ENCODE assay signal across 8 cellular contexts in the genomic region with DNA sequence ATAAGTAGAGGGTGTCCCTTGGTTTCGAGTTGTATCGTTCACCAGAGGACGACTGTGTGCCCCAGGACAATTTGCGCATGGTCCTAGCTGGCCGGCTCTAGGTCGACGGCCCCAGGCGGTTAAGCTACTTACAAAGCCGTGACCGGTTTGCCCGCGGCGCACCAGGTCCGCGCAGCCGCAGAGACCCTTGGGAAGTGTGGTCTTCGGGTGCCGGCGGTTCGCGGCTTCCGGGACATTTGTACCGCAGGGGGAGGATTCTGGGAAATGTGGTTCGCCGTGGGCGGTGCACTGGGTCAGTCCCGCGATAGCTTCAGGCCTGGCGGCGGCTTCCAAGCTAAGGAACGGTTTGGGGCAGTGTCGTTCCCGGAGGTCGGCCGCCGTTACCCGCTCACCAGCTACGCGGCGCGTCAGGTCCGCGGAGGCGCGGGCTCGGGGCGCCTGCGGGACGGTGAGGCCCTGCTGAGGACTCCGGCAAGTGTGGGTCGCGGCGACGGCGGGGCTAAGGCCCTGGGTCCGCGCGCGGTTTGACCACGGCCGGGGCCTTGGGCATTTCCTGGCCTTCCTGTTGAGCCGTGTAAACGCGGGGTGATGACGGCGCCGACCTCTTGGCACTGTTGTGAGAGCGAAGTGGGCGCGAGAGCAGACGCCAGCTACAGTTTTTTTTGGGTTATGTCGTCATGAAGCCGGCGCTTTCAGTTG. TPM values are rescaled to one million over a fixed set of nuclear protein-coding genes. Genes with fewer than 3 reads are reported as not detected.
DNase-seq lines count a peak whose midpoint lies in the region; FAIRE-seq and TF ChIP-seq lines count a peak whose summit lies in the region.

A gene (plus strand): TSS at position 293 of the 699 bp plus-strand sequence. CDS start 1,127 bp downstream, outside the sequence.

- peaks cover 13% of the 10 kb centered on the region for H3K4me1 Mint-ChIP-seq in neural progenitor cell

- peaks cover 6% of the 10 kb centered on the region for H3K4me1 ChIP-seq in neural progenitor cell

- H3K4me2 ChIP-seq in neural progenitor cell, result peak within 1 kb of the TSS; percentile 70

- FAIRE-seq in H54 (lab: Jason Lieb, UNC), result no peak

- H3K9me3 ChIP-seq in neural progenitor cell (ENCODE audit: low read depth), result no peaks in the 10 kb centered on the region

- peak; percentile 99 for DNase-seq in ELF-1 (ENCODE audit: low read depth, low spot score)
- peak; percentile 48 for DNase-seq in H54 (ENCODE audit: insufficient read length, low spot score)
- peak; percentile 96 for DNase-seq in M059J (ENCODE audit: low read depth)
- DNase-seq in SHP77 treated with DMSO at 0.1 percent for 48 hours (lab: John Stamatoyannopoulos, UW), result peak; percentile 97
- DNase-seq in activated gamma-delta T cell treated with Interleukin-2 at 50 U/mL for 16 hours, result peak; percentile 93
- peak; percentile 98 for DNase-seq in fibroblast of villous mesenchyme (ENCODE audit: low read depth)
- DNase-seq in neural progenitor cell (ENCODE audit: low spot score), result peak; percentile 99
- peak; percentile 94 for DNase-seq in stromal cell of bone marrow (ENCODE audit: low read depth)

- H3K27ac ChIP-seq in neural progenitor cell, result peak within 1 kb of the TSS; percentile 76

- H3F3A ChIP-seq in neural progenitor cell (ENCODE audit: low read depth), result peaks cover 10% of the 10 kb centered on the region

- H3K36me3 ChIP-seq in neural progenitor cell, result peaks cover 26% of the 10 kb centered on the region

- peak within 1 kb of the TSS; percentile 84 for H3K9ac ChIP-seq in neural progenitor cell

- peak within 1 kb of the TSS; percentile 91 for H3K27ac Mint-ChIP-seq in neural progenitor cell

- H4K20me1 ChIP-seq in neural progenitor cell (ENCODE audit: low read depth), result no peaks in the 10 kb centered on the region

- H3K27me3 Mint-ChIP-seq in neural progenitor cell (ENCODE audit: insufficient read depth, low read depth), result peaks cover 2% of the 10 kb centered on the region

- peak within 1 kb of the TSS; percentile 90 for H3K4me3 Mint-ChIP-seq in neural progenitor cell

- TF ChIP-seq POLR2A in H54 (IDR thresholded peaks at IDR 0.05; ENCODE audit: low read depth, low read length), result peak; percentile 69

- H3K36me3 Mint-ChIP-seq in neural progenitor cell, result peaks cover 43% of the 10 kb centered on the region

- peaks cover 46% of the 10 kb centered on the region for H3K9me3 Mint-ChIP-seq in neural progenitor cell

- peaks cover 18% of the 10 kb centered on the region for H3K27me3 ChIP-seq in neural progenitor cell

- peak within 1 kb of the TSS; percentile 98 for H2AFZ ChIP-seq in neural progenitor cell (replicated peaks)

- H3K79me2 ChIP-seq in neural progenitor cell (ENCODE audit: low read depth), result peaks cover 10% of the 10 kb centered on the region

- H3K4me3 ChIP-seq in fibroblast of villous mesenchyme (ENCODE audit: low read depth, low read length) (peak within 1 kb of the TSS; percentile 76), neural progenitor cell (peak within 1 kb of the TSS; percentile 59)

- TF ChIP-seq CTCF in fibroblast of villous mesenchyme (IDR thresholded peaks at IDR 0.05; ENCODE audit: insufficient read depth, low read depth, low read length) (no peak), neural progenitor cell (IDR thresholded peaks at IDR 0.05) (no peak)

RNA-seq across cellular contexts. Expression of the gene that starts here (rescaled TPM):
- 10.7 and 14.8 TPM in 2 replicates for total RNA-seq in M059J (2014; rRNA removed; shearing (Covaris generic))
- total RNA-seq in fibroblast of villous mesenchyme (13.2 and 15.1 TPM in 2 replicates), neural progenitor cell (ENCODE audit: low replicate concordance) (50.9 and 74.5 TPM in 2 replicates)

Comparison
In these comparisons a context has a peak if more than half of its experiments do, and no peak if none do; other contexts are left out.
1. Peak in every context shown above with its lines: DNase-seq, H3K4me3 ChIP-seq and H3K27ac ChIP-seq.
2. DNase-seq: peak in every context shown above with its lines; median percentile 99 in ELF-1; 99 in neural progenitor cell; 98 in fibroblast of villous mesenchyme; 97 in SHP77 treated with DMSO at 0.1 percent for 48 hours; 96 in M059J; 94 in stromal cell of bone marrow; 93 in activated gamma-delta T cell treated with Interleukin-2 at 50 U/mL for 16 hours; 48 in H54.